Comparison of ENCODE assay signal across 8 cellular contexts in the genomic region with DNA sequence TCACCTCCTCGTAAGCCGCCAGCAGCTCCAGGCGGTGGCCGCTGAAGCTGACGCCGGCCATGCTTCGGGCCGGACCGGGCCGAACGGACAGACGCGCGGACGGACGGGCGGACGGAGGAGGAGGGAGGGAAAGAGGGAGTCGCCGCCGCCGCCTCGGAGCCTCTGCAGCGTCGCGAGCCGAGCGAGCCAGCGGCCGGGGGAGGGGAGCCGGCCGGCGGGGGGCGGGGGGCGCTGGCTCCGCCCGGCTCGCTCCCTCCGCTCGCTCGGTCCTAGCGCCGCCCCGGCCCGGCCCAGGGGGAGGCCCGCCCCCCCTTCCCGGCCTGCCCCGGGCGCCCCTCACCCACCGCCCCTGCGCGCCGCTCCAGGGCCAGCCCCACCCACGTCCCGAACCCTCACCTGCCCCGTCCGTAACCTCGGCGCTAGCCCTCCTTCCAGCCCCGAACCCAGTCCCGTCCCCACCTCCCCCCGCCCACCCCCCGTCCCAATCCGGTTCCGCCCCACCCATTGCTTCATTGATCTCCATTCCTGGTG. TPM values are rescaled to one million over a fixed set of nuclear protein-coding genes. Genes with fewer than 3 reads are reported as not detected.
A peak's percentile ranks its signal among the peaks of the same experiment; 100 is the strongest.
DNase-seq lines count a peak whose midpoint lies in the region; ATAC-seq lines count a peak whose summit lies in the region.

A gene (minus strand): TSS at position 174 of the 531 bp plus-strand sequence. CDS start 113 bp downstream, at position 61.

- H3K36me3 ChIP-seq in Karpas-422 (ENCODE audit: insufficient read depth, low read length) (peaks cover under 1% of the 10 kb centered on the region; the same call in 1 of the 2 replicates), neuronal stem cell (replicated peaks in 1 of 2; ENCODE audit: control insufficient read depth in 2 of 2, insufficient read depth in 2 of 2, low read length in 2 of 2) (peaks cover 24 to 41% of the 10 kb centered on the region in 2 donors)

- H4K8ac ChIP-seq in neuronal stem cell (ENCODE audit: low read depth, low read length): no peak within 1 kb of the TSS

- peak within 1 kb of the TSS; percentile 93 for H2BK120ac ChIP-seq in neuronal stem cell (ENCODE audit: low read depth, low read length)

- ATAC-seq in HG03097 (IDR thresholded peaks at IDR 0.05; ENCODE audit: low FRiP score, unreplicated experiment): no peak

- H3K27ac Mint-ChIP-seq in activated naive CD4-positive, alpha-beta T cell treated with anti-CD3 and anti-CD28 coated beads for 36 hours: no peak within 1 kb of the TSS
- peak within 1 kb of the TSS; percentile 12 for H3K27ac Mint-ChIP-seq in activated T-helper 1 cell treated with anti-CD3 and anti-CD28 coated beads, Interleukin-12 subunit alpha, Interleukin-12 subunit beta, Interleukin-2, Interleukin-4 antibody, amounts not matched to agents 30 ng/mL and 10 ng/mL and 1 ng/mL, durations not matched to agents 14 hours and 24 hours and 36 hours

- H3K4me3 Mint-ChIP-seq in activated naive CD4-positive, alpha-beta T cell treated with anti-CD3 and anti-CD28 coated beads for 36 hours: peak within 1 kb of the TSS; percentile 72
- H3K4me3 Mint-ChIP-seq in activated T-helper 1 cell treated with anti-CD3 and anti-CD28 coated beads, Interleukin-12 subunit alpha, Interleukin-12 subunit beta, Interleukin-2, Interleukin-4 antibody, amounts not matched to agents 30 ng/mL and 10 ng/mL and 1 ng/mL, durations not matched to agents 14 hours and 24 hours and 36 hours: peak within 1 kb of the TSS; percentile 86

- H3K9ac ChIP-seq in Karpas-422 (ENCODE audit: low read length): peak within 1 kb of the TSS; percentile 76
- peak within 1 kb of the TSS; percentile 99 for H3K9ac ChIP-seq in neuronal stem cell (ENCODE audit: low read depth, low read length, poor library complexity)

- H3K4me3 ChIP-seq in Karpas-422 (ENCODE audit: low read length): peak within 1 kb of the TSS; percentile 78
- H3K4me3 ChIP-seq in neuronal stem cell (ENCODE audit: low read length in 2 of 2): peak within 1 kb of the TSS; percentile 94 to 96

- no peaks in the 10 kb centered on the region for H3K9me3 Mint-ChIP-seq in activated naive CD4-positive, alpha-beta T cell treated with anti-CD3 and anti-CD28 coated beads for 36 hours
- no peaks in the 10 kb centered on the region for H3K9me3 Mint-ChIP-seq in activated T-helper 1 cell treated with anti-CD3 and anti-CD28 coated beads, Interleukin-12 subunit alpha, Interleukin-12 subunit beta, Interleukin-2, Interleukin-4 antibody, amounts not matched to agents 30 ng/mL and 10 ng/mL and 1 ng/mL, durations not matched to agents 14 hours and 24 hours and 36 hours

- peaks cover 49% of the 10 kb centered on the region for H3K4me1 Mint-ChIP-seq in activated naive CD4-positive, alpha-beta T cell treated with anti-CD3 and anti-CD28 coated beads for 36 hours (ENCODE audit: low read depth)
- H3K4me1 Mint-ChIP-seq in activated T-helper 1 cell treated with anti-CD3 and anti-CD28 coated beads, Interleukin-12 subunit alpha, Interleukin-12 subunit beta, Interleukin-2, Interleukin-4 antibody, amounts not matched to agents 30 ng/mL and 10 ng/mL and 1 ng/mL, durations not matched to agents 14 hours and 24 hours and 36 hours (ENCODE audit: low read depth): peaks cover 38% of the 10 kb centered on the region

- H2BK5ac ChIP-seq in neuronal stem cell (ENCODE audit: low read length): peak within 1 kb of the TSS; percentile 95

- WGBS in neuronal stem cell (ENCODE audit: extremely low coverage in 2 of 2, insufficient read length in 2 of 2, insufficient replicate concordance in 1 of 2), 2 donors: no CpG with 5 or more reads among the region's 65 CpGs

- peaks cover 2% of the 10 kb centered on the region for H3K27me3 Mint-ChIP-seq in activated naive CD4-positive, alpha-beta T cell treated with anti-CD3 and anti-CD28 coated beads for 36 hours (ENCODE audit: low read depth)
- peaks cover 16% of the 10 kb centered on the region for H3K27me3 Mint-ChIP-seq in activated T-helper 1 cell treated with anti-CD3 and anti-CD28 coated beads, Interleukin-12 subunit alpha, Interleukin-12 subunit beta, Interleukin-2, Interleukin-4 antibody, amounts not matched to agents 30 ng/mL and 10 ng/mL and 1 ng/mL, durations not matched to agents 14 hours and 24 hours and 36 hours (ENCODE audit: insufficient read depth)

- peak within 1 kb of the TSS; percentile 94 for H3K14ac ChIP-seq in neuronal stem cell (ENCODE audit: low read length)

- peak within 1 kb of the TSS; percentile 68 for H2AK5ac ChIP-seq in neuronal stem cell (ENCODE audit: low read depth, low read length)

- H3K18ac ChIP-seq in neuronal stem cell (ENCODE audit: low read length): peak within 1 kb of the TSS; percentile 99

- H3K9me3 ChIP-seq in Karpas-422 (ENCODE audit: low read length) (no peaks in the 10 kb centered on the region), neuronal stem cell (replicated peaks in 1 of 2; ENCODE audit: control insufficient read depth in 2 of 2, insufficient read depth in 1 of 2, low read depth in 1 of 2, low read length in 2 of 2) (no peaks in the 10 kb centered on the region)

- peak within 1 kb of the TSS; percentile 80 for H3K4me2 ChIP-seq in Karpas-422 (ENCODE audit: low read depth, low read length, poor library complexity, severe bottlenecking)
- H3K4me2 ChIP-seq in neuronal stem cell (ENCODE audit: insufficient read depth, low read length, poor library complexity, severe bottlenecking): peak within 1 kb of the TSS; percentile 87

- H3K79me1 ChIP-seq in neuronal stem cell (ENCODE audit: low read depth, low read length): peaks cover 25% of the 10 kb centered on the region

- H3K4me1 ChIP-seq in Karpas-422 (ENCODE audit: low read length) (peaks cover 25% of the 10 kb centered on the region), neuronal stem cell (ENCODE audit: control insufficient read depth in 2 of 2, insufficient read depth in 1 of 2, low read depth in 1 of 2, low read length in 2 of 2) (peaks cover 41 to 44% of the 10 kb centered on the region in 2 donors)

- no peaks in the 10 kb centered on the region for H3K9me2 ChIP-seq in Karpas-422 (replicated peaks; ENCODE audit: insufficient read depth, low read length)

- peak within 1 kb of the TSS; percentile 92 for H4K91ac ChIP-seq in neuronal stem cell (ENCODE audit: low read depth, low read length, poor library complexity)

- H3K4ac ChIP-seq in neuronal stem cell (ENCODE audit: low read length): peak within 1 kb of the TSS; percentile 96

- H4K20me1 ChIP-seq in Karpas-422 (ENCODE audit: insufficient read depth, low read depth, low read length): no peaks in the 10 kb centered on the region; the same call in 1 of the 2 replicates

- peak within 1 kb of the TSS; percentile 12 for H2BK15ac ChIP-seq in neuronal stem cell (ENCODE audit: low read length)

- CTCF ChIA-PET in activated naive CD4-positive, alpha-beta T cell treated with anti-CD3 and anti-CD28 coated beads for 36 hours (lab: Charles Lee): interaction anchor here (2.3 kb wide), 1 partner anchor 16 kb away, joined by 9 read pairs; no protein-coding TSS in a partner anchor

- H2AFZ ChIP-seq in Karpas-422 (ENCODE audit: low read length): no peak within 1 kb of the TSS
- H2AFZ ChIP-seq in neuronal stem cell (ENCODE audit: low read length): peak within 1 kb of the TSS; percentile 61

- peak within 1 kb of the TSS; percentile 94 for H3K23ac ChIP-seq in neuronal stem cell (ENCODE audit: low read depth, low read length, poor library complexity)

- H3K36me3 Mint-ChIP-seq in activated naive CD4-positive, alpha-beta T cell treated with anti-CD3 and anti-CD28 coated beads for 36 hours (ENCODE audit: low read depth): no peaks in the 10 kb centered on the region
- peaks cover 3% of the 10 kb centered on the region for H3K36me3 Mint-ChIP-seq in activated T-helper 1 cell treated with anti-CD3 and anti-CD28 coated beads, Interleukin-12 subunit alpha, Interleukin-12 subunit beta, Interleukin-2, Interleukin-4 antibody, amounts not matched to agents 30 ng/mL and 10 ng/mL and 1 ng/mL, durations not matched to agents 14 hours and 24 hours and 36 hours (ENCODE audit: low read depth)

- peak within 1 kb of the TSS; percentile 61 for H3K27ac ChIP-seq in Karpas-422 (ENCODE audit: low read length)
- peak within 1 kb of the TSS; percentile 88 for H3K27ac ChIP-seq in neuronal stem cell (replicated peaks; ENCODE audit: low read length)

- H3K27me3 ChIP-seq in Karpas-422 (ENCODE audit: low read length) (no peaks in the 10 kb centered on the region), neuronal stem cell (ENCODE audit: control insufficient read depth in 3 of 3, insufficient read depth in 3 of 3, low read depth in 1 of 3, low read length in 3 of 3) (no peaks in the 10 kb centered on the region)

- DNase-seq in activated naive CD4-positive, alpha-beta T cell treated with anti-CD3 and anti-CD28 coated beads for 36 hours: no peak
- no peak for DNase-seq in activated naive CD4-positive, alpha-beta T cell treated with Interleukin-2 at 50 U/mL for 16 hours
- DNase-seq in Karpas-422 (peak; percentile 83), germinal center (ENCODE audit: low spot score) (peak; percentile 57), neuronal stem cell (ENCODE audit: low spot score) (no peak), AML-193 (lab: John Stamatoyannopoulos, UW) (no peak)
- DNase-seq in activated T-helper 1 cell treated with anti-CD3 and anti-CD28 coated beads, Interleukin-12 subunit alpha, Interleukin-12 subunit beta, Interleukin-2, Interleukin-4 antibody, amounts not matched to agents 30 ng/mL and 10 ng/mL and 1 ng/mL, durations not matched to agents 14 hours and 24 hours and 36 hours (ENCODE audit: low spot score): no peak

- intact Hi-C loops in activated naive CD4-positive, alpha-beta T cell treated with anti-CD3 and anti-CD28 coated beads for 36 hours (cut with micrococcal nuclease): loop anchor here (1.0 kb wide), 1 partner anchor 24 kb away; a partner anchor contains a TSS
- intact Hi-C loops in activated T-helper 1 cell treated with anti-CD3 and anti-CD28 coated beads, Interleukin-12 subunit alpha, Interleukin-12 subunit beta, Interleukin-2, Interleukin-4 antibody, amounts not matched to agents 30 ng/mL and 10 ng/mL and 1 ng/mL, durations not matched to agents 14 hours and 24 hours and 36 hours (cut with micrococcal nuclease): no loop called here

- H2BK12ac ChIP-seq in neuronal stem cell (ENCODE audit: low read length): peak within 1 kb of the TSS; percentile 69

- H3K79me2 ChIP-seq in Karpas-422 (ENCODE audit: low read length): peaks cover 23% of the 10 kb centered on the region

RNA-seq across cellular contexts. Expression of the gene that starts here (rescaled TPM):
- 10 to 100 TPM; 20.8 to 22.4 TPM for total RNA-seq in activated naive CD4-positive, alpha-beta T cell treated with anti-CD3 and anti-CD28 coated beads for 36 hours
- total RNA-seq in Karpas-422 (2014; rRNA removed; shearing (Covaris generic); ENCODE audit: low replicate concordance): 29.1 and 72.7 TPM in 2 replicates
- 13.1 and 14.4 TPM in 2 replicates for total RNA-seq in activated T-helper 1 cell treated with anti-CD3 and anti-CD28 coated beads, Interleukin-12 subunit alpha, Interleukin-12 subunit beta, Interleukin-2, Interleukin-4 antibody, amounts not matched to agents 30 ng/mL and 10 ng/mL and 1 ng/mL, durations not matched to agents 14 hours and 24 hours and 36 hours
- 205 TPM for polyA plus RNA-seq in neuronal stem cell (2013, experiment 1 of 2)
- 197 TPM for polyA plus RNA-seq in neuronal stem cell (2013, experiment 2 of 2)

Comparison
In these comparisons a context has a peak if more than half of its experiments do, and no peak if none do; other contexts are left out.
1. DNase-seq: peak in Karpas-422 (single experiment) and germinal center (single experiment); none in activated naive CD4-positive, alpha-beta T cell treated with anti-CD3 and anti-CD28 coated beads for 36 hours (single experiment), activated naive CD4-positive, alpha-beta T cell treated with Interleukin-2 at 50 U/mL for 16 hours (single experiment), activated T-helper 1 cell treated with anti-CD3 and anti-CD28 coated beads, Interleukin-12 subunit alpha, Interleukin-12 subunit beta, Interleukin-2, Interleukin-4 antibody, amounts not matched to agents 30 ng/mL and 10 ng/mL and 1 ng/mL, durations not matched to agents 14 hours and 24 hours and 36 hours (single experiment), neuronal stem cell (single experiment) and AML-193 (0 of 2).